2 cellular contexts compared by ENCODE assay signal in genomic region chr2:156752042-156752441, GRCh38.
A peak's percentile ranks its signal among the peaks of the same experiment; 100 is the strongest.
TF ChIP-seq lines count a peak whose summit lies in the region.

No MANE protein-coding gene starts in this region.

TF ChIP-seq in HepG2, 621 proteins besides CTCF, POLR2A, EP300 and RAD21 (continued from another document):
- no peak for TF ChIP-seq THAP9 (CRISPR knock-in tag; IDR thresholded peaks at IDR 0.05; ENCODE audit: borderline replicate concordance)

TF ChIP-seq in IMR-90, 13 proteins besides CTCF, POLR2A, EP300 and RAD21 (continued from another document):
- no peak for TF ChIP-seq USF2 (IDR thresholded peaks at IDR 0.05; ENCODE audit: low read depth, low read length)
- TF ChIP-seq MAFK (IDR thresholded peaks at IDR 0.05; ENCODE audit: low read depth, low read length): peak; percentile 51
TF ChIP-seq in IMR-90: peak in this region for 1.
